ENCODE assay signal across 11 cellular contexts in the genomic region with DNA sequence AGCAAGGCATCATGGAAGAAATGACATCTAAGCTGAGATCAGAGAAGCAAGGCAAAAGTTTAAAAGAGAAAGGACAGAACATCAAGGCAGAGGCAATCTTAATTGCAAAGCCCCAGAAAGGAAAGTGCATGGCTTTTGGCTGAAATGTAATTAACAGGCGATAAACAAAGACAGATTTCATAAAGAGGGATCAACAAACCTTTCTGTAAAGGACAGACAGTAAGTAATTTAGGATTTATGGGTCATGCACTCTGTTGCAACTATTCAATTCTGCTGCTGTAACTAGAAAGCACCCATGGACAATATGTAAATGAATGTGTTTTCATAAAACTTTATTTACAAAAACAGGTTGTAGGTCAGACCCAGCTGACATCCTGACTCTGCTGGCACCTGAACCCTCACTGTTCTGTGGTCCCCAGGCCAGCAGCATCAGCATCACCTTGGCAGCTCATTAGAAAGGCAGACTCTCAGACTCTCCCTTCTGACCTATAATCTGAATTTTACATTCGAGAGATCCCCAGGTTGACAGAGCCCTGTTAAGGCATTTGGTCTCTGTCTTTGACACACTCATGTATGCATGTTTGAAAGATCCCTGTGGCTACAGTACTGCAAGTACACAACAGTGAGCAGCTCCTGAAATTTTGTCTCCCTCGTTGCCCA.
"Had no signal": no experiment of that assay in that cellular context is flagged by ENCODE, and none has a peak within 500 bp of the region (broad histone marks: within the 10 kb centered on the region; RNA-seq: fewer than 3 reads in every experiment).

No MANE protein-coding gene starts in this region.

- H3K27ac ChIP-seq: dorsolateral prefrontal cortex, pancreas had no signal

- H3K4me3 ChIP-seq: dorsolateral prefrontal cortex, pancreas had no signal

- H3K27me3 ChIP-seq: pancreas had no signal

- H3K4me1 ChIP-seq: pancreas had no signal

- H3K9me3 Mint-ChIP-seq: stimulated activated memory B cell treated with anti-CD40 and anti-IgM and Interleukin-4, amounts not matched to agents 10 μg/mL and 1 μg/mL and 100 μg/mL, for 72 hours had no signal

- H3K36me3 Mint-ChIP-seq: stimulated activated memory B cell treated with anti-CD40 and anti-IgM and Interleukin-4, amounts not matched to agents 10 μg/mL and 1 μg/mL and 100 μg/mL, for 72 hours had no signal

- H3K4me1 Mint-ChIP-seq: stimulated activated memory B cell treated with anti-CD40 and anti-IgM and Interleukin-4, amounts not matched to agents 10 μg/mL and 1 μg/mL and 100 μg/mL, for 72 hours had no signal

- ATAC-seq: left ventricle myocardium superior; pancreas; stimulated activated memory B cell treated with anti-CD40 and anti-IgM and Interleukin-4, amounts not matched to agents 10 μg/mL and 1 μg/mL and 100 μg/mL, for 72 hours had no signal

- H3K9me3 ChIP-seq: pancreas had no signal

- H3K36me3 ChIP-seq: pancreas had no signal

- H3K27ac Mint-ChIP-seq: stimulated activated memory B cell treated with anti-CD40 and anti-IgM and Interleukin-4, amounts not matched to agents 10 μg/mL and 1 μg/mL and 100 μg/mL, for 72 hours had no signal

- DNase-seq: activated CD4-positive, CD25-positive, alpha-beta regulatory T cell treated with anti-CD3 and anti-CD28 coated beads, Interleukin-2, amount 50 U/mL, for 72 hours; activated naive CD4-positive, alpha-beta T cell; anterior cingulate cortex; dorsolateral prefrontal cortex; left ventricle myocardium superior; mesenchymal stem cell; pancreas; stimulated activated CD4-positive, alpha-beta T cell treated with anti-CD3 and anti-CD28 coated beads, Interleukin-12 subunit alpha, Interleukin-12 subunit beta, amount 100 ng/mL, for 4 hours; substantia nigra had no signal

- H3K4me3 Mint-ChIP-seq: neural crest cell; stimulated activated memory B cell treated with anti-CD40 and anti-IgM and Interleukin-4, amounts not matched to agents 10 μg/mL and 1 μg/mL and 100 μg/mL, for 72 hours had no signal
